In genomic region chr20:32991386-32991785, GRCh38 we compare ENCODE assay signal across 15 cellular contexts. TPM values are rescaled to one million over a fixed set of nuclear protein-coding genes. Genes with fewer than 3 reads are reported as not detected.
DNase-seq lines count a peak whose midpoint lies in the region; ATAC-seq, FAIRE-seq and TF ChIP-seq lines count a peak whose summit lies in the region.
"Had no signal": no experiment of that assay in that cellular context is flagged by ENCODE, and none has a peak within 500 bp of the region (broad histone marks: within the 10 kb centered on the region; RNA-seq: fewer than 3 reads in every experiment).

No MANE protein-coding gene starts in this region.

- H3K9me3 Mint-ChIP-seq in naive thymus-derived CD4-positive, alpha-beta T cell, result peaks cover 0 to 22% (median 7%) of the 10 kb centered on the region in 11 donors

- H3K4me3 Mint-ChIP-seq in naive thymus-derived CD4-positive, alpha-beta T cell, result peak overlapping the region in 7 of 10 donors; percentile 27 to 68 (median 54)

- peak overlapping the region; percentile 16; the same call in 1 of the 2 replicates for H2AFZ ChIP-seq in OCI-LY3 (ENCODE audit: low read depth, low read length)

- H4K20me1 ChIP-seq in OCI-LY3 (ENCODE audit: insufficient read depth, low read length), result no peaks in the 10 kb centered on the region

- intact Hi-C loops in Right ventricle myocardium superior (cut with DNase I) (no loop called here), Right ventricle myocardium inferior (cut with DNase I) (no loop called here)
- intact Hi-C loops in naive thymus-derived CD4-positive, alpha-beta T cell (cut with micrococcal nuclease), result loop anchor here in 1 of 2 donors (10.0 kb wide), 1 partner anchor 47 kb away; no protein-coding TSS in a partner anchor

- no peaks in the 10 kb centered on the region for H3K27me3 ChIP-seq in OCI-LY3 (ENCODE audit: low read depth, low read length)
- no peaks in the 10 kb centered on the region for H3K27me3 ChIP-seq in naive thymus-derived CD4-positive, alpha-beta T cell (ENCODE audit: control insufficient read depth in 2 of 2, insufficient read depth in 2 of 2, low read length in 2 of 2)
- H3K27me3 ChIP-seq: BE2C, SJCRH30 had no signal

- H3K4me1 Mint-ChIP-seq in naive thymus-derived CD4-positive, alpha-beta T cell, result peaks cover 6 to 54% (median 44%) of the 10 kb centered on the region in 7 donors

- peaks cover 3 to 17% (median 8%) of the 10 kb centered on the region in 5 donors for H3K36me3 Mint-ChIP-seq in naive thymus-derived CD4-positive, alpha-beta T cell

- ATAC-seq in Right ventricle myocardium superior (ENCODE audit: poor library complexity), result no peak
- ATAC-seq in Right ventricle myocardium inferior, result no peak
- ATAC-seq in naive thymus-derived CD4-positive, alpha-beta T cell, result no peak

- DNase-seq in Right ventricle myocardium superior (peak; percentile 3), Right ventricle myocardium inferior (ENCODE audit: missing footprints) (no peak), GM12891 (ENCODE audit: insufficient read length, low spot score) (no peak), SW 1271 (lab: John Stamatoyannopoulos, UW) (no peak), NCI-H524 treated with DMSO at 0.1 percent for 48 hours (lab: John Stamatoyannopoulos, UW) (no peak)
- peak in 3 of 9 donors; percentile 16 to 34 (median 18) for DNase-seq in naive thymus-derived CD4-positive, alpha-beta T cell
- DNase-seq: BE2C, DMS 273 treated with DMSO at 0.1 percent for 48 hours, Karpas-422, NCI-H187 treated with DMSO at 0.1 percent for 48 hours, NCI-H2171 treated with DMSO at 0.1 percent for 48 hours, NCI-H510A, SJCRH30 had no signal

- H3K9ac ChIP-seq in OCI-LY3 (ENCODE audit: low read length), result no peak overlapping the region

- POLR2A ChIA-PET in naive thymus-derived CD4-positive, alpha-beta T cell (lab: Charles Lee), result interaction anchor here (1.1 to 2.6 kb wide), 4 partner anchors 13 to 31 kb away, joined by 3 to 14 read pairs (median 8); partner anchors contain the start of gene SUN5

- no peak overlapping the region; the same call in 1 of the 2 replicates for H3K4me3 ChIP-seq in OCI-LY3 (ENCODE audit: low read length)
- no peak overlapping the region for H3K4me3 ChIP-seq in naive thymus-derived CD4-positive, alpha-beta T cell (ENCODE audit: low read length)
- H3K4me3 ChIP-seq: SJCRH30 had no signal

- H3K9me3 ChIP-seq in OCI-LY3 (ENCODE audit: insufficient read depth, low read length), result peaks cover 4% of the 10 kb centered on the region; the same call in 1 of the 2 replicates
- H3K9me3 ChIP-seq in naive thymus-derived CD4-positive, alpha-beta T cell (ENCODE audit: control insufficient read depth in 2 of 3, low read length in 3 of 3), result peaks cover 0 to 5% (median 0%) of the 10 kb centered on the region in 3 experiments
- H3K9me3 ChIP-seq: BE2C had no signal

- CTCF ChIA-PET in naive thymus-derived CD4-positive, alpha-beta T cell (lab: Charles Lee), result interaction anchor here (0.9 to 1.7 kb wide), 3 partner anchors 25 to 64 kb away, joined by 3 to 5 read pairs (median 3); no protein-coding TSS in a partner anchor

- no peak for TF ChIP-seq POLR2A in GM12891 (IDR thresholded peaks at IDR 0.05; ENCODE audit: low read depth, low read length)

- H3K27me3 Mint-ChIP-seq in naive thymus-derived CD4-positive, alpha-beta T cell, result peaks cover 0 to 2% (median 0%) of the 10 kb centered on the region in 5 donors

- FAIRE-seq in GM12891 (lab: Jason Lieb, UNC), result no peak

- H3K27ac Mint-ChIP-seq in naive thymus-derived CD4-positive, alpha-beta T cell, result peak overlapping the region in 7 of 9 donors; percentile 26 to 86 (median 54)

- peak overlapping the region; percentile 48 for H3K4me2 ChIP-seq in OCI-LY3 (ENCODE audit: low read length)

- no peaks in the 10 kb centered on the region for H3K79me2 ChIP-seq in OCI-LY3 (ENCODE audit: low read length)

- TF ChIP-seq CTCF in OCI-LY3 (IDR thresholded peaks at IDR 0.05; ENCODE audit: low read depth, low read length), result no peak

- no peak overlapping the region for H3K27ac ChIP-seq in OCI-LY3 (ENCODE audit: low read length)
- H3K27ac ChIP-seq in naive thymus-derived CD4-positive, alpha-beta T cell (ENCODE audit: low read depth, low read length), result no peak overlapping the region
- H3K27ac ChIP-seq: SJCRH30 had no signal

- no peaks in the 10 kb centered on the region for H3K36me3 ChIP-seq in OCI-LY3 (replicated peaks; ENCODE audit: low read depth, low read length)
- H3K36me3 ChIP-seq in naive thymus-derived CD4-positive, alpha-beta T cell (ENCODE audit: control insufficient read depth in 2 of 3, insufficient read depth in 3 of 3, low read length in 3 of 3), result no peaks in the 10 kb centered on the region
- H3K36me3 ChIP-seq: BE2C, SJCRH30 had no signal

- peaks cover 26% of the 10 kb centered on the region for H3K4me1 ChIP-seq in OCI-LY3 (ENCODE audit: low read length)
- H3K4me1 ChIP-seq in naive thymus-derived CD4-positive, alpha-beta T cell (ENCODE audit: control insufficient read depth in 2 of 2, insufficient read depth in 2 of 2, low read length in 2 of 2), result peaks cover 0 to 33% of the 10 kb centered on the region in 2 donors
- H3K4me1 ChIP-seq: BE2C, SJCRH30 had no signal

TF ChIP-seq in GM12891, 5 proteins besides CTCF, POLR2A, EP300 and RAD21:
- no peak for TF ChIP-seq POLR2AphosphoS5 (IDR thresholded peaks at IDR 0.05; ENCODE audit: low read depth, low read length)
- no peak for TF ChIP-seq SPI1 (IDR thresholded peaks at IDR 0.05; ENCODE audit: low read depth, low read length)
- no peak for TF ChIP-seq TAF1 (IDR thresholded peaks at IDR 0.05; ENCODE audit: low read depth, low read length)
- TF ChIP-seq POU2F2 (IDR thresholded peaks at IDR 0.05; ENCODE audit: low read depth, low read length), result no peak
- TF ChIP-seq PAX5 (IDR thresholded peaks at IDR 0.05; ENCODE audit: insufficient read depth, low read length, severe bottlenecking), result no peak

RNA-seq across cellular contexts. Expression of gene SUN5, which starts 12.8 kb away (rescaled TPM):
- total RNA-seq in Right ventricle myocardium superior (not detected), Right ventricle myocardium inferior (not detected)
- total RNA-seq in naive thymus-derived CD4-positive, alpha-beta T cell, result not detected
- not detected for polyA plus RNA-seq in naive thymus-derived CD4-positive, alpha-beta T cell
- not detected for polyA plus RNA-seq in GM12891 (2012; ENCODE audit: low read depth, missing spikeins)
- total RNA-seq: H4, SJCRH30 had no signal

RNA-seq across cellular contexts. Expression of gene BPIFB2, which starts 16.1 kb away (rescaled TPM):
- total RNA-seq in Right ventricle myocardium superior (not detected), Right ventricle myocardium inferior (not detected)
- not detected for total RNA-seq in naive thymus-derived CD4-positive, alpha-beta T cell
- not detected for polyA plus RNA-seq in naive thymus-derived CD4-positive, alpha-beta T cell
- not detected for polyA plus RNA-seq in GM12891 (2012; ENCODE audit: low read depth, missing spikeins)
- total RNA-seq: H4, SJCRH30 had no signal

RNA-seq across cellular contexts. Expression of gene BPIFB6, which starts 40.1 kb away (rescaled TPM):
- total RNA-seq in Right ventricle myocardium superior, result not detected
- not detected for total RNA-seq in Right ventricle myocardium inferior
- not detected for total RNA-seq in naive thymus-derived CD4-positive, alpha-beta T cell
- polyA plus RNA-seq in naive thymus-derived CD4-positive, alpha-beta T cell, result not detected
- polyA plus RNA-seq in GM12891 (2012; ENCODE audit: low read depth, missing spikeins), result not detected
- total RNA-seq: H4, SJCRH30 had no signal
